Comparison of ENCODE assay signal across 22 cellular contexts in the genomic region with DNA sequence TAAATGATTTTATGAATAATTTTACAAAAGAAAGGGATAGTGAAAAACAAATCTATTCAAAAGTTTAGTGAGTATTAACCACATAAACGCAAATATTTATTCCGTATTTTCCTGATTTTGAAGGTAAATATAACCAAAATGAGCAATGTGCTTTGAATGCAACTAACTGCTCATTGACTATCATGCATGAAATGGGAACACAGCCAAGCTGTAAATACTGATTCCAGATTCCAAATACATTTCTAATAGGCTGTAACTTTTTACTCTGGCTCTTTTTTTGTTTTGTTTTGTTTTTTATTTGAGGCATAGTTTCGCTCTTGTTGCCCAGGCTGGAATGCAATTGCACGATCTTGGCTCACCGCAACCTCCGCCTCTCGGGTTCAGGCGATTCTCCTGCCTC. TPM values are rescaled to one million over a fixed set of nuclear protein-coding genes. Genes with fewer than 3 reads are reported as not detected.
DNase-seq lines count a peak whose midpoint lies in the region; ATAC-seq and TF ChIP-seq lines count a peak whose summit lies in the region.
"Had no signal": no experiment of that assay in that cellular context is flagged by ENCODE, and none has a peak within 500 bp of the region (broad histone marks: within the 10 kb centered on the region; RNA-seq: fewer than 3 reads in every experiment).

No MANE protein-coding gene starts in this region.

- no peak overlapping the region for H3K9ac ChIP-seq in SK-N-MC (ENCODE audit: insufficient read length)
- H3K9ac ChIP-seq: KMS-11 had no signal

- peaks cover 0 to 7% of the 10 kb centered on the region in 2 experiments; a peak in 2 of 3 replicates for H3K36me3 ChIP-seq in HEK293 (ENCODE audit: control insufficient read depth in 2 of 2, insufficient read depth in 1 of 2, low read length in 2 of 2)
- peaks cover 2% of the 10 kb centered on the region for H3K36me3 ChIP-seq in SK-N-MC (ENCODE audit: insufficient read depth, low read length)
- peaks cover 0 to 14% of the 10 kb centered on the region in 2 donors for H3K36me3 ChIP-seq in left lung
- H3K36me3 ChIP-seq: ovary, vagina had no signal

- ATAC-seq in left lung (no peak), GM19467 (IDR thresholded peaks at IDR 0.05; ENCODE audit: unreplicated experiment) (no peak), HG03520 (IDR thresholded peaks at IDR 0.05; ENCODE audit: unreplicated experiment) (no peak)
- ATAC-seq: activated T-cell treated with anti-CD3 and anti-CD28 coated beads, Interleukin-2, amount 50 U/mL, for 4 hours; stimulated activated naive B cell treated with anti-CD40 and anti-IgM and Interleukin-4, amounts not matched to agents 10 μg/mL and 1 μg/mL and 100 μg/mL, for 72 hours; T-helper 17 cell had no signal

- TF ChIP-seq CTCF in C4-2B (conservative IDR thresholded peaks at IDR 0.05) (no peak), HEK293 (tag by site-specific recombination; IDR thresholded peaks at IDR 0.05) (no peak), fibroblast of pulmonary artery (IDR thresholded peaks at IDR 0.05; ENCODE audit: low read length, missing control alignments) (no peak), left lung (IDR thresholded peaks at IDR 0.05) (no peak)

- H3K9me3 ChIP-seq in HEK293 (ENCODE audit: control insufficient read depth, insufficient read depth, low read depth, low read length) (no peaks in the 10 kb centered on the region), SK-N-MC (ENCODE audit: low read depth, low read length) (no peaks in the 10 kb centered on the region), left lung (no peaks in the 10 kb centered on the region)
- H3K9me3 ChIP-seq: ovary, spleen, vagina had no signal

- H3K4me1 ChIP-seq in HEK293 (ENCODE audit: control insufficient read depth, insufficient read depth, low read length) = no peaks in the 10 kb centered on the region; the same call in 1 of the 2 replicates
- peaks cover 0 to 9% of the 10 kb centered on the region in 2 donors for H3K4me1 ChIP-seq in left lung
- H3K4me1 ChIP-seq: vagina had no signal

- H3K27me3 ChIP-seq in left lung = no peaks in the 10 kb centered on the region
- H3K27me3 ChIP-seq: ovary, spleen, vagina had no signal

- intact Hi-C loops in left lung (cut with DNase I) = no loop called here

- no peak for DNase-seq in SK-N-MC (ENCODE audit: low read depth, low spot score)
- peak; percentile 10 for DNase-seq in fibroblast of pulmonary artery (ENCODE audit: low read depth)
- DNase-seq in left lung = no peak
- no peak for DNase-seq in NCI-H1417 (lab: John Stamatoyannopoulos, UW)
- DNase-seq: activated CD4-positive, alpha-beta T cell treated with anti-CD3 and anti-CD28 coated beads for 4 hours; activated T-cell treated with anti-CD3 and anti-CD28 coated beads, Interleukin-2, amount 50 U/mL, for 4 hours; effector CD8-positive, alpha-beta T cell; GF-D8; NCI-H2029; NCI-H524; ovary; retina; spleen; stimulated activated CD4-positive, alpha-beta T cell treated with anti-CD3 and anti-CD28 coated beads, Interleukin-4, amount 100 ng/mL, for 1 hour; stimulated activated naive B cell treated with anti-CD40 and anti-IgM and Interleukin-4, amounts not matched to agents 10 μg/mL and 1 μg/mL and 100 μg/mL, for 72 hours; T-helper 17 cell had no signal

- no peak overlapping the region for H3K4me3 ChIP-seq in HEK293 (ENCODE audit: low read depth, low read length)
- H3K4me3 ChIP-seq in SK-N-MC = no peak overlapping the region
- H3K4me3 ChIP-seq in fibroblast of pulmonary artery (replicated peaks; ENCODE audit: low read depth, low read length) = no peak overlapping the region
- no peak overlapping the region for H3K4me3 ChIP-seq in left lung
- H3K4me3 ChIP-seq: ovary, spleen, vagina had no signal

- CTCF ChIA-PET in HEK293 (lab: Yijun Ruan, JAX) = interaction anchor here (1.1 kb wide), 1 partner anchor 17 kb away, joined by 4 read pairs; no protein-coding TSS in a partner anchor

- H3K27ac ChIP-seq in C4-2B (peak overlapping the region; percentile 75), HEK293 (ENCODE audit: extremely low read depth, low read depth, low read length) (no peak overlapping the region), SK-N-MC (peak overlapping the region; percentile 43; the same call in 1 of the 2 replicates), left lung (no peak overlapping the region)
- H3K27ac ChIP-seq: KMS-11, ovary, spleen, vagina had no signal

- POLR2A ChIA-PET in HEK293 (lab: Yijun Ruan, JAX) = no interaction called here

TF ChIP-seq in HEK293, 187 proteins besides CTCF, POLR2A, EP300 and RAD21:
- peak; percentile 19; the same call in 1 of the 2 replicates for TF ChIP-seq ZBTB44 (tag by site-specific recombination; IDR thresholded peaks at IDR 0.05)
- TF ChIP-seq, protein P1, sequence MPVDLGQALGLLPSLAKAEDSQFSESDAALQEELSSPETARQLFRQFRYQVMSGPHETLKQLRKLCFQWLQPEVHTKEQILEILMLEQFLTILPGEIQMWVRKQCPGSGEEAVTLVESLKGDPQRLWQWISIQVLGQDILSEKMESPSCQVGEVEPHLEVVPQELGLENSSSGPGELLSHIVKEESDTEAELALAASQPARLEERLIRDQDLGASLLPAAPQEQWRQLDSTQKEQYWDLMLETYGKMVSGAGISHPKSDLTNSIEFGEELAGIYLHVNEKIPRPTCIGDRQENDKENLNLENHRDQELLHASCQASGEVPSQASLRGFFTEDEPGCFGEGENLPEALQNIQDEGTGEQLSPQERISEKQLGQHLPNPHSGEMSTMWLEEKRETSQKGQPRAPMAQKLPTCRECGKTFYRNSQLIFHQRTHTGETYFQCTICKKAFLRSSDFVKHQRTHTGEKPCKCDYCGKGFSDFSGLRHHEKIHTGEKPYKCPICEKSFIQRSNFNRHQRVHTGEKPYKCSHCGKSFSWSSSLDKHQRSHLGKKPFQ (tag by site-specific recombination; IDR thresholded peaks at IDR 0.05) = no peak

RNA-seq across cellular contexts. Expression of gene SELENOF, which starts 41.8 kb away (rescaled TPM):
- 100 to 1,000 TPM; 248 to 302 TPM for total RNA-seq in left lung

RNA-seq across cellular contexts. Expression of gene HS2ST1, which starts 42.3 kb away (rescaled TPM):
- total RNA-seq in left lung = 10 to 100 TPM; 22.5 to 25.9 TPM

Comparison
In these comparisons a context has a peak if more than half of its experiments do, and no peak if none do; other contexts are left out.
1. H3K27ac ChIP-seq: peak in C4-2B (single experiment) and SK-N-MC (single experiment); none in HEK293 (single experiment) and left lung (0 of 2).